8 cellular contexts compared by ENCODE assay signal in the genomic region with DNA sequence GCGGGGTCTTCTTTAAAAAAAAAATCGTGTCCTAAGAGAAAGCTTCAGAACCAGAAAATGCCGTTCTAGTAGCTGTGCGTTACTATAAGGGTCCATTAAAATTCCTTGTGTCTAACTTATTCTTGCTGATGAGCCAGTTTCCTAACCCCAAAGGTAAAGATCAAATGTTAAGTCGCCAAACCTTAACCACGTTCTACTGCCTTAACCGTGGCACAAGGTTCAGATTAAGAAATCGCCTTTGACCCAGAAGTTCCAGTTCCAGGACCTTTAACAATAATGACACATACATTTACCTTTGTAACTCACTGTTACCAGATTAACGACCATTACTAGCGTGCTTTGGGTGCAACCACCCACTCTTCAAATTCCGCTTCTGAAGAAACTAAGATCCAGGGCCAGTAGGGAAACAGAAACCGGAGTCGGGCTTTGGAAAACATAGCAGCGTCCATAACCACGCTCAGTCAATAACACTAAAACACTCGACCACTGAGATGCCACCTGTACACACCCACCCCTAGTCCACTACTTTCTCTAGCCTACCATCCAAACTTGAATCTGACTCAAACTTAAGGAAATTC. TPM values are rescaled to one million over a fixed set of nuclear protein-coding genes. Genes with fewer than 3 reads are reported as not detected.
DNase-seq lines count a peak whose midpoint lies in the region; ATAC-seq lines count a peak whose summit lies in the region.

No MANE protein-coding gene starts in this region.

- peak overlapping the region; percentile 95 to 99 for H3K4me3 ChIP-seq in duodenal mucosa (ENCODE audit: low read depth in 1 of 2, low read length in 2 of 2)
- peak overlapping the region; percentile 65 for H3K4me3 ChIP-seq in mononuclear cell (ENCODE audit: low read length)

- H3K27ac ChIP-seq in duodenal mucosa (ENCODE audit: low read depth, low read length): peak overlapping the region; percentile 86

- peaks cover 21 to 27% of the 10 kb centered on the region in 2 donors for H3K4me1 ChIP-seq in duodenal mucosa (ENCODE audit: control insufficient read depth in 1 of 2, insufficient read depth in 2 of 2, low read length in 2 of 2)
- H3K4me1 ChIP-seq in mononuclear cell (ENCODE audit: insufficient read depth, low read length): peaks cover 20% of the 10 kb centered on the region

- H3K9me3 ChIP-seq in duodenal mucosa (ENCODE audit: control insufficient read depth in 1 of 2, low read length in 2 of 2) (no peaks in the 10 kb centered on the region), mononuclear cell (ENCODE audit: low read depth, low read length) (no peaks in the 10 kb centered on the region)

- peaks cover 0 to 2% of the 10 kb centered on the region in 2 donors for H3K36me3 ChIP-seq in duodenal mucosa (ENCODE audit: control insufficient read depth in 1 of 2, insufficient read depth in 2 of 2, low read length in 2 of 2)

- H3K27me3 ChIP-seq in duodenal mucosa (ENCODE audit: control insufficient read depth in 1 of 2, insufficient read depth in 2 of 2, low read length in 2 of 2) (peaks cover 0 to 19% of the 10 kb centered on the region in 2 donors), mononuclear cell (ENCODE audit: insufficient read depth, low read length) (peaks cover 23% of the 10 kb centered on the region)

- peak overlapping the region; percentile 95 for H3K9ac ChIP-seq in duodenal mucosa (ENCODE audit: low read depth in 1 of 2, low read length in 2 of 2)

- DNase-seq in AG08396 (ENCODE audit: low spot score) (peak; percentile 29), OCI-M1 (lab: John Stamatoyannopoulos, UW) (peak; percentile 80), NCI-H2196 (lab: John Stamatoyannopoulos, UW; ENCODE audit: unreplicated experiment) (no peak), occipital lobe (lab: John Stamatoyannopoulos, UW) (no peak)

- ATAC-seq in GM18517 (IDR thresholded peaks at IDR 0.05; ENCODE audit: unreplicated experiment) (peak; percentile 27), HG02973 (IDR thresholded peaks at IDR 0.05; ENCODE audit: unreplicated experiment) (peak; percentile 39)

RNA-seq across cellular contexts. Expression of a gene that starts 0.6 kb away (rescaled TPM):
- total RNA-seq in mononuclear cell: 16.2 TPM
- 30.1 TPM for total RNA-seq in occipital lobe

Comparison
In these comparisons a context has a peak if more than half of its experiments do, and no peak if none do; other contexts are left out.
1. DNase-seq: peak in AG08396 (single experiment) and OCI-M1 (single experiment); none in NCI-H2196 (single experiment) and occipital lobe (single experiment).